8 cellular contexts compared by ENCODE assay signal in genomic region chr17:56912105-56912999, GRCh38. TPM values are rescaled to one million over a fixed set of nuclear protein-coding genes. Genes with fewer than 3 reads are reported as not detected.
DNase-seq lines count a peak whose midpoint lies in the region; ATAC-seq and TF ChIP-seq lines count a peak whose summit lies in the region.

No MANE protein-coding gene starts in this region.

- no peaks in the 10 kb centered on the region for H3K27me3 Mint-ChIP-seq in central memory CD8-positive, alpha-beta T cell

- H3K36me3 Mint-ChIP-seq in central memory CD8-positive, alpha-beta T cell (ENCODE audit: insufficient read depth) = peaks cover 24% of the 10 kb centered on the region

- H3K27ac Mint-ChIP-seq in central memory CD8-positive, alpha-beta T cell (ENCODE audit: low read depth) = peak overlapping the region; percentile 82

- H3K36me3 ChIP-seq in KOPT-K1 (ENCODE audit: insufficient read depth, low read length) (peaks cover 45% of the 10 kb centered on the region), mucosa of descending colon (ENCODE audit: low read depth) (no peaks in the 10 kb centered on the region)

- TF ChIP-seq CTCF in AG10803 (conservative IDR thresholded peaks at IDR 0.05; ENCODE audit: low read length) (no peak), mucosa of descending colon (IDR thresholded peaks at IDR 0.05) (no peak), GM13976 (IDR thresholded peaks at IDR 0.05; ENCODE audit: borderline replicate concordance, control extremely low read depth, extremely low read depth, insufficient read depth, missing control alignments) (no peak)

- intact Hi-C loops in mucosa of descending colon (cut with DNase I, micrococcal nuclease) = no loop called here

- H3K4me3 ChIP-seq in AG10803 (ENCODE audit: low read length) = peak overlapping the region; percentile 97
- peak overlapping the region; percentile 69 for H3K4me3 ChIP-seq in mucosa of descending colon

- H3K4me1 ChIP-seq in mucosa of descending colon (ENCODE audit: low read depth) = peaks cover 36% of the 10 kb centered on the region

- peak overlapping the region; percentile 88 for H3K27ac ChIP-seq in KOPT-K1 (ENCODE audit: low read depth, low read length, poor library complexity, severe bottlenecking)

- ATAC-seq in central memory CD8-positive, alpha-beta T cell (replicated peaks; ENCODE audit: extremely low read depth, poor library complexity, severe bottlenecking) = no peak
- ATAC-seq in mucosa of descending colon = no peak

- H3K4me3 Mint-ChIP-seq in central memory CD8-positive, alpha-beta T cell = peak overlapping the region; percentile 82

- no peaks in the 10 kb centered on the region for H3K9me3 Mint-ChIP-seq in central memory CD8-positive, alpha-beta T cell

- in situ Hi-C loops in GM13976 (cut with MboI; ENCODE audit: low sequenced_read_pairs, unreplicated experiment) = no loop called here

- DNase-seq in AG10803 (ENCODE audit: low read depth) (peak; percentile 49), mucosa of descending colon (peak in 1 of 3 donors; percentile 47), NCI-H510A (lab: John Stamatoyannopoulos, UW) (no peak), DMS114 treated with DMSO at 0.1 percent for 48 hours (lab: John Stamatoyannopoulos, UW; ENCODE audit: unreplicated experiment) (no peak), GM13976 (ENCODE audit: low spot score) (no peak)
- no peak for DNase-seq in central memory CD8-positive, alpha-beta T cell (ENCODE audit: low spot score in 2 of 2)
- DNase-seq in stimulated activated CD4-positive, alpha-beta T cell treated with anti-CD3 and anti-CD28 coated beads, Interleukin-4, amount 100 ng/mL, for 1 hour = no peak

- H3K4me1 Mint-ChIP-seq in central memory CD8-positive, alpha-beta T cell = peaks cover 57% of the 10 kb centered on the region

- H3K9me3 ChIP-seq in KOPT-K1 (ENCODE audit: insufficient read depth, low read length, poor library complexity, severe bottlenecking) (peaks cover 4% of the 10 kb centered on the region), mucosa of descending colon (no peaks in the 10 kb centered on the region)

RNA-seq across cellular contexts. Expression of gene TRIM25, which starts 1.5 kb away (rescaled TPM):
- 100 to 1,000 TPM in 2 of 3 donors, 10 to 100 TPM in 1; 76.1 to 130 (median 115) TPM for total RNA-seq in mucosa of descending colon

RNA-seq across cellular contexts. Expression of gene COIL, which starts 48.5 kb away (rescaled TPM):
- total RNA-seq in mucosa of descending colon = 10 to 100 TPM; 12.7 to 15.3 (median 14.1) TPM
